Comparison of ENCODE assay signal across 7 cellular contexts in genomic region chr11:47578524-47579460, GRCh38. TPM values are rescaled to one million over a fixed set of nuclear protein-coding genes. Genes with fewer than 3 reads are reported as not detected.
DNase-seq lines count a peak whose midpoint lies in the region; ATAC-seq and TF ChIP-seq lines count a peak whose summit lies in the region.

Gene KBTBD4, minus strand, starts transcription at chr11:47578970. Its CDS starts 19 bp downstream, at chr11:47578951.
Gene NDUFS3, plus strand, starts transcription at chr11:47579074. Its CDS starts 18 bp downstream, at chr11:47579092.

- peak within 1 kb of the TSS; percentile 97 for H2AFZ ChIP-seq in hepatocyte

- H4K20me1 ChIP-seq in hepatocyte (ENCODE audit: insufficient read depth, poor library complexity, severe bottlenecking): no peaks in the 10 kb centered on the region

- peaks cover 51% of the 10 kb centered on the region for H3K79me2 ChIP-seq in hepatocyte

- 1% methylated on average over 62 of the region's 71 CpGs for WGBS in hepatocyte (ENCODE audit: low lambda C conversion rate, missing lambda C conversion rate)

- ATAC-seq in GM18511 (IDR thresholded peaks at IDR 0.05; ENCODE audit: unreplicated experiment) (peak; percentile 96), HG03025 (IDR thresholded peaks at IDR 0.05; ENCODE audit: low FRiP score, unreplicated experiment) (peak; percentile 88)

- no peaks in the 10 kb centered on the region for H3K27me3 ChIP-seq in hepatocyte

- no peaks in the 10 kb centered on the region for H3K9me3 ChIP-seq in hepatocyte (ENCODE audit: low read depth)

- H3K9me2 ChIP-seq in hepatocyte (replicated peaks; ENCODE audit: insufficient read depth): no peaks in the 10 kb centered on the region

- H3K4me3 ChIP-seq in astrocyte of the cerebellum (ENCODE audit: low read depth, low read length) (peak within 1 kb of the TSS; percentile 86), hepatocyte (peak within 1 kb of the TSS; percentile 99)

- in situ Hi-C loops in astrocyte of the cerebellum (cut with HindIII; ENCODE audit: low sequenced_read_pairs): loop anchor here (5.0 kb wide), 1 partner anchor 34 kb away; no protein-coding TSS in a partner anchor

- TF ChIP-seq CTCF in astrocyte of the cerebellum (IDR thresholded peaks at IDR 0.05; ENCODE audit: low read depth, low read length, missing control alignments): no peak
- no peak for TF ChIP-seq CTCF in hepatocyte (IDR thresholded peaks at IDR 0.05; ENCODE audit: poor library complexity)

- no peaks in the 10 kb centered on the region for H3K36me3 ChIP-seq in hepatocyte (replicated peaks; ENCODE audit: insufficient read depth, low read depth)

- H3K4me2 ChIP-seq in hepatocyte: peak within 1 kb of the TSS; percentile 99

- H3K27ac ChIP-seq in hepatocyte: peak within 1 kb of the TSS; percentile 97

- DNase-seq in NCI-H2029 treated with DMSO at 0.1 percent for 48 hours (lab: John Stamatoyannopoulos, UW): peak; percentile 81
- DNase-seq in T-helper 22 cell (ENCODE audit: low read depth): peak; percentile 81
- peak; percentile 78 for DNase-seq in astrocyte of the cerebellum (ENCODE audit: low read depth)
- DNase-seq in hepatocyte (ENCODE audit: low spot score): peak; percentile 94
- peak; percentile 100 for DNase-seq in retina

- H3K4me1 ChIP-seq in hepatocyte (ENCODE audit: insufficient read depth): peaks cover 7% of the 10 kb centered on the region

RNA-seq across cellular contexts. Expression of gene KBTBD4, which starts in this region (rescaled TPM):
- total RNA-seq in hepatocyte: 18.0 and 18.2 TPM in 2 replicates
- polyA plus RNA-seq in hepatocyte: 13.1 and 14.6 TPM in 2 replicates

RNA-seq across cellular contexts. Expression of gene NDUFS3, which starts in this region (rescaled TPM):
- 65.8 and 92.6 TPM in 2 replicates for total RNA-seq in hepatocyte
- polyA plus RNA-seq in hepatocyte: 107 and 125 TPM in 2 replicates

Comparison
In these comparisons a context has a peak if more than half of its experiments do, and no peak if none do; other contexts are left out.
1. Peak in every context shown above with its lines: DNase-seq, ATAC-seq, H3K4me3 ChIP-seq and H3K27ac ChIP-seq.